ENCODE assay signal across 30 cellular contexts in genomic region chr5:151551985-151552384, GRCh38. TPM values are rescaled to one million over a fixed set of nuclear protein-coding genes. Genes with fewer than 3 reads are reported as not detected.
"Had no signal": no experiment of that assay in that cellular context is flagged by ENCODE, and none has a peak within 500 bp of the region (broad histone marks: within the 10 kb centered on the region; RNA-seq: fewer than 3 reads in every experiment).

No MANE protein-coding gene starts in this region.

- H3K4me3 Mint-ChIP-seq: naive B cell; naive thymus-derived CD8-positive, alpha-beta T cell; natural killer cell treated with Interleukin-12 subunit alpha and Interleukin-12 subunit beta and Interleukin-15 and Interleukin-18, amount 100 ng/mL, for 72 hours; nephron progenitor cell; neural crest cell; stimulated activated effector memory CD8-positive, alpha-beta T cell treated with anti-CD3 and anti-CD28 coated beads, Interleukin-12 subunit alpha, Interleukin-12 subunit beta, amount 100 ng/mL, for 72 hours; stimulated activated naive B cell treated with anti-CD40 and anti-IgM and Interleukin-4, amounts not matched to agents 10 μg/mL and 1 μg/mL and 100 μg/mL, for 72 hours; stimulated activated naive CD8-positive, alpha-beta T cell treated with anti-CD3 and anti-CD28 coated beads, Interleukin-15, Interleukin-2, amounts not matched to agents 100 ng/mL and 50 ng/mL, for 24 hours had no signal

- H3K9me3 Mint-ChIP-seq: naive B cell; naive thymus-derived CD8-positive, alpha-beta T cell; natural killer cell treated with Interleukin-12 subunit alpha and Interleukin-12 subunit beta and Interleukin-15 and Interleukin-18, amount 100 ng/mL, for 72 hours; neural crest cell; stimulated activated effector memory CD8-positive, alpha-beta T cell treated with anti-CD3 and anti-CD28 coated beads, Interleukin-12 subunit alpha, Interleukin-12 subunit beta, amount 100 ng/mL, for 72 hours; stimulated activated naive B cell treated with anti-CD40 and anti-IgM and Interleukin-4, amounts not matched to agents 10 μg/mL and 1 μg/mL and 100 μg/mL, for 72 hours; stimulated activated naive CD8-positive, alpha-beta T cell treated with anti-CD3 and anti-CD28 coated beads, Interleukin-15, Interleukin-2, amounts not matched to agents 100 ng/mL and 50 ng/mL, for 24 hours had no signal

- FAIRE-seq: pancreas had no signal

- H3K4me1 ChIP-seq: pancreas, prostate gland, stomach, thyroid gland, tibial nerve, upper lobe of right lung, uterus had no signal

- H3K27ac ChIP-seq: neutrophil, pancreas, prostate gland, skin epidermis, spleen, stomach, thoracic aorta, thyroid gland, tibial nerve, upper lobe of right lung, uterus had no signal

- H3K4me2 ChIP-seq: smooth muscle cell had no signal

- H3K27me3 ChIP-seq: neutrophil, pancreas, spleen, stomach, thyroid gland, tibial nerve, upper lobe of right lung, uterus had no signal

- DNase-seq: naive B cell; naive thymus-derived CD8-positive, alpha-beta T cell; nephron progenitor cell; nucleus accumbens; pancreas; right cardiac atrium; spleen; stimulated activated CD4-positive, alpha-beta T cell treated with anti-CD3 and anti-CD28 coated beads, Interleukin-12 subunit alpha, Interleukin-12 subunit beta, amount 100 ng/mL, for 4 hours; stimulated activated CD4-positive, alpha-beta T cell treated with anti-CD3 and anti-CD28 coated beads, Interleukin-1b, Interleukin-23, amount 100 ng/mL, for 48 hours; stimulated activated CD4-positive, alpha-beta T cell treated with anti-CD3 and anti-CD28 coated beads, Interleukin-2, amount 100 ng/mL, for 48 hours; stimulated activated CD4-positive, alpha-beta T cell treated with anti-CD3 and anti-CD28 coated beads, Interleukin-4, amount 100 ng/mL, for 24 hours; stimulated activated naive B cell treated with anti-CD40 and anti-IgM and Interleukin-4, amounts not matched to agents 10 μg/mL and 1 μg/mL and 100 μg/mL, for 72 hours; stimulated activated naive CD4-positive, alpha-beta T cell treated with Interleukin-2 at 50 U/mL for 16 hours; stomach; thyroid gland; trophoblast cell; upper lobe of right lung; uterus had no signal

- H3K4me1 Mint-ChIP-seq: nephron progenitor cell; neural crest cell; stimulated activated effector memory CD8-positive, alpha-beta T cell treated with anti-CD3 and anti-CD28 coated beads, Interleukin-12 subunit alpha, Interleukin-12 subunit beta, amount 100 ng/mL, for 72 hours had no signal

- ATAC-seq: naive thymus-derived CD8-positive, alpha-beta T cell; natural killer cell treated with Interleukin-12 subunit alpha and Interleukin-12 subunit beta and Interleukin-15 and Interleukin-18, amount 100 ng/mL, for 72 hours; pancreas; right cardiac atrium; sciatic nerve; stimulated activated effector memory CD8-positive, alpha-beta T cell treated with anti-CD3 and anti-CD28 coated beads, Interleukin-12 subunit alpha, Interleukin-12 subunit beta, amount 100 ng/mL, for 72 hours; stimulated activated naive B cell treated with anti-CD40 and anti-IgM and Interleukin-4, amounts not matched to agents 10 μg/mL and 1 μg/mL and 100 μg/mL, for 72 hours; upper lobe of right lung had no signal

- H3K36me3 Mint-ChIP-seq: naive B cell; naive thymus-derived CD8-positive, alpha-beta T cell; natural killer cell treated with Interleukin-12 subunit alpha and Interleukin-12 subunit beta and Interleukin-15 and Interleukin-18, amount 100 ng/mL, for 72 hours; stimulated activated effector memory CD8-positive, alpha-beta T cell treated with anti-CD3 and anti-CD28 coated beads, Interleukin-12 subunit alpha, Interleukin-12 subunit beta, amount 100 ng/mL, for 72 hours; stimulated activated naive B cell treated with anti-CD40 and anti-IgM and Interleukin-4, amounts not matched to agents 10 μg/mL and 1 μg/mL and 100 μg/mL, for 72 hours had no signal

- H3K27me3 Mint-ChIP-seq: naive thymus-derived CD8-positive, alpha-beta T cell; stimulated activated naive B cell treated with anti-CD40 and anti-IgM and Interleukin-4, amounts not matched to agents 10 μg/mL and 1 μg/mL and 100 μg/mL, for 72 hours; stimulated activated naive CD8-positive, alpha-beta T cell treated with anti-CD3 and anti-CD28 coated beads, Interleukin-15, Interleukin-2, amounts not matched to agents 100 ng/mL and 50 ng/mL, for 24 hours had no signal

- H3K36me3 ChIP-seq: neutrophil, pancreas, prostate gland, spleen, stomach, thoracic aorta, thyroid gland, upper lobe of right lung, uterus had no signal

- H3K27ac Mint-ChIP-seq: naive B cell; natural killer cell treated with Interleukin-12 subunit alpha and Interleukin-12 subunit beta and Interleukin-15 and Interleukin-18, amount 100 ng/mL, for 72 hours; nephron progenitor cell; stimulated activated naive B cell treated with anti-CD40 and anti-IgM and Interleukin-4, amounts not matched to agents 10 μg/mL and 1 μg/mL and 100 μg/mL, for 72 hours; stimulated activated naive CD8-positive, alpha-beta T cell treated with anti-CD3 and anti-CD28 coated beads, Interleukin-15, Interleukin-2, amounts not matched to agents 100 ng/mL and 50 ng/mL, for 24 hours had no signal

- H3K4me3 ChIP-seq: pancreas, prostate gland, skin epidermis, smooth muscle cell, spleen, stomach, thoracic aorta, thyroid gland, tibial nerve, upper lobe of right lung, uterus had no signal

- H3K9me3 ChIP-seq: neutrophil, pancreas, prostate gland, spleen, stomach, thoracic aorta, thyroid gland, tibial nerve, upper lobe of right lung, uterus had no signal

RNA-seq across cellular contexts. Expression of gene FAT2, which starts 39.1 kb away (rescaled TPM):
- total RNA-seq: naive thymus-derived CD8-positive, alpha-beta T cell; natural killer cell treated with Interleukin-12 subunit alpha and Interleukin-12 subunit beta and Interleukin-15 and Interleukin-18, amount 100 ng/mL, for 72 hours; neural crest cell; posterior vena cava had no signal
